Comparison of ENCODE assay signal across 9 cellular contexts in genomic region chr5:31194458-31194808, GRCh38. TPM values are rescaled to one million over a fixed set of nuclear protein-coding genes. Genes with fewer than 3 reads are reported as not detected.
A peak's percentile ranks its signal among the peaks of the same experiment; 100 is the strongest.
DNase-seq lines count a peak whose midpoint lies in the region; TF ChIP-seq lines count a peak whose summit lies in the region.
"Had no signal": no experiment of that assay in that cellular context is flagged by ENCODE, and none has a peak within 500 bp of the region (broad histone marks: within the 10 kb centered on the region; RNA-seq: fewer than 3 reads in every experiment).

No MANE protein-coding gene starts in this region.

- TF ChIP-seq RAD21 in liver (IDR thresholded peaks at IDR 0.05), result no peak

- H3K36me3 ChIP-seq in colonic mucosa (no peaks in the 10 kb centered on the region), liver (ENCODE audit: control insufficient read depth in 4 of 4, insufficient read depth in 3 of 4, low read depth in 1 of 4, low read length in 3 of 4) (no peaks in the 10 kb centered on the region), suprapubic skin (no peaks in the 10 kb centered on the region)

- TF ChIP-seq CTCF in colonic mucosa (IDR thresholded peaks at IDR 0.05) (no peak), liver (IDR thresholded peaks at IDR 0.05; ENCODE audit: low read depth, low read length, missing input control) (no peak), suprapubic skin (IDR thresholded peaks at IDR 0.05) (no peak)

- no peaks in the 10 kb centered on the region for H3K9me3 ChIP-seq in colonic mucosa
- no peaks in the 10 kb centered on the region for H3K9me3 ChIP-seq in liver (ENCODE audit: control insufficient read depth in 4 of 4, low read length in 3 of 4)
- H3K9me3 ChIP-seq in suprapubic skin, result no peaks in the 10 kb centered on the region

- TF ChIP-seq POLR2A in suprapubic skin (IDR thresholded peaks at IDR 0.05), result no peak

- no peak overlapping the region for H3K27ac ChIP-seq in colonic mucosa
- H3K27ac ChIP-seq in liver (ENCODE audit: low read depth in 1 of 2, low read length in 2 of 2), result no peak overlapping the region
- H3K27ac ChIP-seq in suprapubic skin, result no peak overlapping the region

- TF ChIP-seq EP300 in suprapubic skin (IDR thresholded peaks at IDR 0.05), result no peak

- H3K4me1 ChIP-seq in colonic mucosa (peaks cover 4% of the 10 kb centered on the region), liver (ENCODE audit: control insufficient read depth in 4 of 4, insufficient read depth in 4 of 4, low read length in 3 of 4) (peaks cover 9 to 15% (median 14%) of the 10 kb centered on the region in 4 donors), suprapubic skin (peaks cover 18% of the 10 kb centered on the region)

- DNase-seq in M059J (ENCODE audit: low read depth), result peak; percentile 23
- DNase-seq in colonic mucosa, result no peak
- no peak for DNase-seq in suprapubic skin (ENCODE audit: low spot score in 2 of 2)
- no peak for DNase-seq in DMS 273 treated with DMSO at 0.1 percent for 48 hours (lab: John Stamatoyannopoulos, UW)
- no peak for DNase-seq in HUDEP-2 (lab: John Stamatoyannopoulos, UW; ENCODE audit: unreplicated experiment in 76 of 76)
- no peak for DNase-seq in stimulated activated CD4-positive, alpha-beta T cell treated with anti-CD3 and anti-CD28 coated beads, Interleukin-4, amount 100 ng/mL, for 24 hours
- DNase-seq in NOMO-1 treated with dmso at 0.1 percent for 144 hours (lab: John Stamatoyannopoulos, UW; ENCODE audit: unreplicated experiment), result no peak

- intact Hi-C loops in colonic mucosa (cut with DNase I), result no loop called here

- peaks cover 23% of the 10 kb centered on the region for H3K27me3 ChIP-seq in colonic mucosa
- peaks cover 0 to 22% (median 11%) of the 10 kb centered on the region in 4 donors for H3K27me3 ChIP-seq in liver (ENCODE audit: control insufficient read depth in 4 of 4, insufficient read depth in 4 of 4, low read length in 3 of 4)
- peaks cover 47% of the 10 kb centered on the region for H3K27me3 ChIP-seq in suprapubic skin

- H3K4me3 ChIP-seq in colonic mucosa (peak overlapping the region; percentile 23), liver (ENCODE audit: low read depth in 1 of 3, low read length in 3 of 3) (peak overlapping the region; percentile 9 to 49 (median 32)), suprapubic skin (peak overlapping the region; percentile 48)

- 5% methylated on average over 15 of the region's 15 CpGs for WGBS in liver
- 3% methylated on average over 15 of the region's 15 CpGs for WGBS in suprapubic skin

- H3K9ac ChIP-seq in colonic mucosa (ENCODE audit: low read depth in 2 of 2, low read length in 2 of 2), result no peak overlapping the region
- H3K9ac ChIP-seq in liver (ENCODE audit: low read depth in 1 of 2, low read length in 2 of 2), result no peak overlapping the region

TF ChIP-seq in liver, 16 proteins besides CTCF, POLR2A, EP300 and RAD21:
- TF ChIP-seq SP1 (IDR thresholded peaks at IDR 0.05) (no peak), REST (IDR thresholded peaks at IDR 0.05) (no peak), FOXA1 (IDR thresholded peaks at IDR 0.05) (no peak), FOXA2 (IDR thresholded peaks at IDR 0.05) (no peak), JUND (IDR thresholded peaks at IDR 0.05) (no peak), EGR1 (IDR thresholded peaks at IDR 0.05; ENCODE audit: low read depth in 2 of 2) (no peak), RXRA (IDR thresholded peaks at IDR 0.05) (no peak)
- TF ChIP-seq, protein P1, sequence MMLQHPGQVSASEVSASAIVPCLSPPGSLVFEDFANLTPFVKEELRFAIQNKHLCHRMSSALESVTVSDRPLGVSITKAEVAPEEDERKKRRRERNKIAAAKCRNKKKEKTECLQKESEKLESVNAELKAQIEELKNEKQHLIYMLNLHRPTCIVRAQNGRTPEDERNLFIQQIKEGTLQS (IDR thresholded peaks at IDR 0.05), result no peak
- TF ChIP-seq, protein P2, sequence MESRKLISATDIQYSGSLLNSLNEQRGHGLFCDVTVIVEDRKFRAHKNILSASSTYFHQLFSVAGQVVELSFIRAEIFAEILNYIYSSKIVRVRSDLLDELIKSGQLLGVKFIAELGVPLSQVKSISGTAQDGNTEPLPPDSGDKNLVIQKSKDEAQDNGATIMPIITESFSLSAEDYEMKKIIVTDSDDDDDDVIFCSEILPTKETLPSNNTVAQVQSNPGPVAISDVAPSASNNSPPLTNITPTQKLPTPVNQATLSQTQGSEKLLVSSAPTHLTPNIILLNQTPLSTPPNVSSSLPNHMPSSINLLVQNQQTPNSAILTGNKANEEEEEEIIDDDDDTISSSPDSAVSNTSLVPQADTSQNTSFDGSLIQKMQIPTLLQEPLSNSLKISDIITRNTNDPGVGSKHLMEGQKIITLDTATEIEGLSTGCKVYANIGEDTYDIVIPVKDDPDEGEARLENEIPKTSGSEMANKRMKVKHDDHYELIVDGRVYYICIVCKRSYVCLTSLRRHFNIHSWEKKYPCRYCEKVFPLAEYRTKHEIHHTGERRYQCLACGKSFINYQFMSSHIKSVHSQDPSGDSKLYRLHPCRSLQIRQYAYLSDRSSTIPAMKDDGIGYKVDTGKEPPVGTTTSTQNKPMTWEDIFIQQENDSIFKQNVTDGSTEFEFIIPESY (IDR thresholded peaks at IDR 0.05), result no peak
- TF ChIP-seq, protein P3, sequence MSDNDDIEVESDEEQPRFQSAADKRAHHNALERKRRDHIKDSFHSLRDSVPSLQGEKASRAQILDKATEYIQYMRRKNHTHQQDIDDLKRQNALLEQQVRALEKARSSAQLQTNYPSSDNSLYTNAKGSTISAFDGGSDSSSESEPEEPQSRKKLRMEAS (IDR thresholded peaks at IDR 0.05), result no peak

RNA-seq across cellular contexts. Expression of gene CDH6, which starts 0.9 kb away (rescaled TPM):
- 5.8 and 8.9 TPM in 2 replicates for total RNA-seq in M059J (2014; rRNA removed; shearing (Covaris generic))
- total RNA-seq in colonic mucosa (1 to 10 TPM in 1 of 2 donors, under 1 TPM in 1; 0.52 to 2.0 TPM), liver (1 to 10 TPM; 1.0 to 3.7 TPM), suprapubic skin (1 to 10 TPM in 1 of 4 donors, under 1 TPM in 3; 0.36 to 1.8 (median 0.75) TPM)
- under 1 TPM; 0.18 to 0.67 TPM for polyA plus RNA-seq in liver
- total RNA-seq: activated CD8-positive, alpha-beta memory T cell treated with anti-CD3 and anti-CD28 coated beads for 36 hours had no signal
